Comparison of ENCODE assay signal across 23 cellular contexts in genomic region chr1:162327791-162328165, GRCh38. TPM values are rescaled to one million over a fixed set of nuclear protein-coding genes. Genes with fewer than 3 reads are reported as not detected.
"Had no signal": no experiment of that assay in that cellular context is flagged by ENCODE, and none has a peak within 500 bp of the region (broad histone marks: within the 10 kb centered on the region; RNA-seq: fewer than 3 reads in every experiment).

No MANE protein-coding gene starts in this region.

- H3K79me2 ChIP-seq: hepatocyte had no signal

- DNase-seq: activated CD4-positive, alpha-beta memory T cell treated with anti-CD3 and anti-CD28 coated beads for 36 hours; activated CD8-positive, alpha-beta memory T cell treated with anti-CD3 and anti-CD28 coated beads, Interleukin-2, amount 10 ng/mL, durations not matched to agents 7 days and 5 days; activated naive CD4-positive, alpha-beta T cell treated with anti-CD3 and anti-CD28 coated beads for 36 hours; activated naive CD8-positive, alpha-beta T cell treated with anti-CD3 and anti-CD28 coated beads, Interleukin-2, amount 50 U/mL, for 24 hours; activated T-cell treated with anti-CD3 and anti-CD28 coated beads, Interleukin-2, amount 50 U/mL, for 1 hour; mesenchymal stem cell; naive thymus-derived CD8-positive, alpha-beta T cell; stimulated activated CD4-positive, alpha-beta T cell treated with anti-CD3 and anti-CD28 coated beads, Interleukin-4, amount 100 ng/mL, for 24 hours; stimulated activated naive CD4-positive, alpha-beta T cell; T-helper 1 cell; transverse colon; WERI-Rb-1 had no signal

- H3K36me3 Mint-ChIP-seq: activated CD4-positive, alpha-beta memory T cell treated with anti-CD3 and anti-CD28 coated beads for 36 hours; activated CD8-positive, alpha-beta memory T cell treated with anti-CD3 and anti-CD28 coated beads, Interleukin-2, amount 10 ng/mL, durations not matched to agents 7 days and 5 days; naive thymus-derived CD8-positive, alpha-beta T cell had no signal

- H3K36me3 ChIP-seq: ascending aorta, transverse colon had no signal

- H3K9me3 ChIP-seq: ascending aorta, transverse colon had no signal

- H3K4me3 Mint-ChIP-seq: activated CD4-positive, alpha-beta memory T cell treated with anti-CD3 and anti-CD28 coated beads for 36 hours; activated CD8-positive, alpha-beta memory T cell treated with anti-CD3 and anti-CD28 coated beads, Interleukin-2, amount 10 ng/mL, durations not matched to agents 7 days and 5 days; activated naive CD4-positive, alpha-beta T cell treated with anti-CD3 and anti-CD28 coated beads for 36 hours; activated naive CD8-positive, alpha-beta T cell treated with anti-CD3 and anti-CD28 coated beads, Interleukin-2, amount 50 U/mL, for 24 hours; naive thymus-derived CD8-positive, alpha-beta T cell had no signal

- H3K27ac Mint-ChIP-seq: activated CD4-positive, alpha-beta memory T cell treated with anti-CD3 and anti-CD28 coated beads for 36 hours; activated CD8-positive, alpha-beta memory T cell treated with anti-CD3 and anti-CD28 coated beads, Interleukin-2, amount 10 ng/mL, durations not matched to agents 7 days and 5 days; activated naive CD4-positive, alpha-beta T cell treated with anti-CD3 and anti-CD28 coated beads for 36 hours; activated naive CD8-positive, alpha-beta T cell treated with anti-CD3 and anti-CD28 coated beads, Interleukin-2, amount 50 U/mL, for 24 hours; activated T-helper 2 cell treated with anti-CD3 and anti-CD28 coated beads, Interferon-gamma antibody, Interleukin-2, Interleukin-4, amounts not matched to agents 10 μg/mL and 5 μg/mL and 100 μg/mL, durations not matched to agents 14 hours and 24 hours and 36 hours; naive thymus-derived CD8-positive, alpha-beta T cell had no signal

- H3K27me3 ChIP-seq: ascending aorta, hepatocyte, transverse colon had no signal

- H3K4me3 ChIP-seq: ascending aorta, hepatocyte, transverse colon had no signal

- H3K4me1 Mint-ChIP-seq: activated CD8-positive, alpha-beta memory T cell treated with anti-CD3 and anti-CD28 coated beads, Interleukin-2, amount 10 ng/mL, durations not matched to agents 7 days and 5 days; activated naive CD8-positive, alpha-beta T cell treated with anti-CD3 and anti-CD28 coated beads, Interleukin-2, amount 50 U/mL, for 24 hours; naive thymus-derived CD8-positive, alpha-beta T cell had no signal

- H3K4me2 ChIP-seq: hepatocyte had no signal

- H3K9me3 Mint-ChIP-seq: activated CD4-positive, alpha-beta memory T cell treated with anti-CD3 and anti-CD28 coated beads for 36 hours; activated naive CD4-positive, alpha-beta T cell treated with anti-CD3 and anti-CD28 coated beads for 36 hours; activated naive CD8-positive, alpha-beta T cell treated with anti-CD3 and anti-CD28 coated beads, Interleukin-2, amount 50 U/mL, for 24 hours; activated T-helper 2 cell treated with anti-CD3 and anti-CD28 coated beads, Interferon-gamma antibody, Interleukin-2, Interleukin-4, amounts not matched to agents 10 μg/mL and 5 μg/mL and 100 μg/mL, durations not matched to agents 14 hours and 24 hours and 36 hours; naive thymus-derived CD8-positive, alpha-beta T cell had no signal

- H3K4me1 ChIP-seq: transverse colon had no signal

- H2AFZ ChIP-seq: hepatocyte had no signal

- H3K27ac ChIP-seq: ascending aorta, hepatocyte, transverse colon, WERI-Rb-1 had no signal

- ATAC-seq: activated CD8-positive, alpha-beta memory T cell treated with anti-CD3 and anti-CD28 coated beads, Interleukin-2, amount 10 ng/mL, durations not matched to agents 7 days and 5 days; activated naive CD8-positive, alpha-beta T cell treated with anti-CD3 and anti-CD28 coated beads, Interleukin-2, amount 50 U/mL, for 24 hours; left lobe of liver; naive thymus-derived CD8-positive, alpha-beta T cell had no signal

RNA-seq across cellular contexts. Expression of gene SPATA46, which starts 48.9 kb away (rescaled TPM):
- total RNA-seq: activated CD4-positive, alpha-beta memory T cell treated with anti-CD3 and anti-CD28 coated beads for 36 hours; activated CD8-positive, alpha-beta memory T cell treated with anti-CD3 and anti-CD28 coated beads, Interleukin-2, amount 10 ng/mL, durations not matched to agents 7 days and 5 days; activated naive CD4-positive, alpha-beta T cell treated with anti-CD3 and anti-CD28 coated beads for 36 hours; activated T-helper 2 cell treated with anti-CD3 and anti-CD28 coated beads, Interferon-gamma antibody, Interleukin-2, Interleukin-4, amounts not matched to agents 10 μg/mL and 5 μg/mL and 100 μg/mL, durations not matched to agents 14 hours and 24 hours and 36 hours; ascending aorta; bronchial epithelial cell; chondrocyte; dermis microvascular lymphatic vessel endothelial cell; esophagus mucosa; hepatocyte; left lobe of liver; mucosa of gallbladder; naive thymus-derived CD8-positive, alpha-beta T cell; renal cortical epithelial cell; skeletal muscle tissue; transverse colon had no signal

RNA-seq across cellular contexts. Expression of gene C1orf226, which starts 53.8 kb away (rescaled TPM):
- total RNA-seq: activated CD8-positive, alpha-beta memory T cell treated with anti-CD3 and anti-CD28 coated beads, Interleukin-2, amount 10 ng/mL, durations not matched to agents 7 days and 5 days had no signal
